ENCODE assay signal across 29 cellular contexts in genomic region chr20:19009071-19009688, GRCh38.
"Had no signal": no experiment of that assay in that cellular context is flagged by ENCODE, and none has a peak within 500 bp of the region (broad histone marks: within the 10 kb centered on the region; RNA-seq: fewer than 3 reads in every experiment).

No MANE protein-coding gene starts in this region.

- H3K9me3 ChIP-seq: adrenal gland, ascending aorta, esophagus muscularis mucosa, pancreas, thyroid gland had no signal

- ATAC-seq: activated T-helper 17 cell treated with anti-CD3 and anti-CD28 coated beads, Interleukin-2, amount 50 U/mL, for 72 hours; pancreas; right cardiac atrium had no signal

- H3K27me3 ChIP-seq: adrenal gland, ascending aorta, brain microvascular endothelial cell, esophagus muscularis mucosa, pancreas, thyroid gland had no signal

- FAIRE-seq: endothelial cell of umbilical vein, frontal cortex, islet of Langerhans, pancreas, TTC549, urothelium cell line had no signal

- DNase-seq: activated CD4-positive, alpha-beta T cell treated with anti-CD3 and anti-CD28 coated beads for 1 hour; activated CD4-positive, alpha-beta T cell treated with anti-CD3 and anti-CD28 coated beads, Interleukin-2, amount 50 U/mL, for 4 hours; activated CD8-positive, alpha-beta memory T cell treated with anti-CD3 and anti-CD28 coated beads for 24 hours; activated CD8-positive, alpha-beta memory T cell treated with anti-CD3 and anti-CD28 coated beads, Interleukin-2, amount 50 U/mL, for 4 hours; activated T-cell treated with anti-CD3 and anti-CD28 coated beads, Interleukin-2, amount 50 U/mL, for 24 hours; brain microvascular endothelial cell; caudate nucleus; dermis blood vessel endothelial cell; effector CD8-positive, alpha-beta T cell; glutamatergic neuron; hypothalamus; mesenchymal stem cell; nephron progenitor cell; pancreas; right cardiac atrium; stimulated activated CD4-positive, alpha-beta T cell treated with anti-CD3 and anti-CD28 coated beads, Interleukin-12 subunit alpha, Interleukin-12 subunit beta, amount 100 ng/mL, for 4 hours; stimulated activated CD4-positive, alpha-beta T cell treated with anti-CD3 and anti-CD28 coated beads, Interleukin-4, amount 100 ng/mL, for 4 hours; substantia nigra; thyroid gland; WERI-Rb-1 had no signal

- H3K4me1 ChIP-seq: ascending aorta, pancreas, thyroid gland had no signal

- H3K27ac ChIP-seq: adrenal gland, ascending aorta, brain microvascular endothelial cell, esophagus muscularis mucosa, pancreas, thyroid gland, WERI-Rb-1 had no signal

- H3K4me3 ChIP-seq: adrenal gland, ascending aorta, esophagus muscularis mucosa, pancreas, thyroid gland had no signal

- H3K36me3 ChIP-seq: adrenal gland, ascending aorta, brain microvascular endothelial cell, esophagus muscularis mucosa, pancreas, thyroid gland, WERI-Rb-1 had no signal
